Comparison of ENCODE assay signal across 30 cellular contexts in genomic region chr10:24035761-24036160, GRCh38.
"Had no signal": no experiment of that assay in that cellular context is flagged by ENCODE, and none has a peak within 500 bp of the region (broad histone marks: within the 10 kb centered on the region; RNA-seq: fewer than 3 reads in every experiment).

No MANE protein-coding gene starts in this region.

- FAIRE-seq: endometrium, endothelial cell of umbilical vein had no signal

- H3K27me3 ChIP-seq: ascending aorta, breast epithelium, cardiac muscle cell, colonic mucosa, esophagus squamous epithelium, gastroesophageal sphincter had no signal

- H3K4me3 Mint-ChIP-seq: activated CD4-positive, alpha-beta memory T cell treated with anti-CD3 and anti-CD28 coated beads, Interleukin-2, amount 10 ng/mL, durations not matched to agents 7 days and 5 days; activated CD4-positive, alpha-beta T cell treated with anti-CD3 and anti-CD28 coated beads for 36 hours; activated CD4-positive, alpha-beta T cell treated with anti-CD3 and anti-CD28 coated beads, Interleukin-2, amount 10 ng/mL, durations not matched to agents 7 days and 5 days; activated naive CD4-positive, alpha-beta T cell treated with anti-CD3 and anti-CD28 coated beads, Interleukin-2, amount 10 ng/mL, durations not matched to agents 7 days and 5 days; activated naive CD8-positive, alpha-beta T cell treated with anti-CD3 and anti-CD28 coated beads, Interleukin-2, amount 10 ng/mL, durations not matched to agents 7 days and 5 days; activated T-cell treated with anti-CD3 and anti-CD28 coated beads, Interleukin-2, amount 50 U/mL, for 24 hours; activated T-cell treated with anti-CD3 and anti-CD28 coated beads, Interleukin-2, amount 50 U/mL, for 72 hours; brain had no signal

- H3K36me3 ChIP-seq: ascending aorta, breast epithelium, cardiac muscle cell, colonic mucosa, esophagus squamous epithelium, gastroesophageal sphincter had no signal

- H3K27ac ChIP-seq: ascending aorta, breast epithelium, cardiac muscle cell, colonic mucosa, epithelial cell of prostate, esophagus squamous epithelium, gastroesophageal sphincter had no signal

- H3K4me1 Mint-ChIP-seq: activated CD4-positive, alpha-beta memory T cell treated with anti-CD3 and anti-CD28 coated beads, Interleukin-2, amount 10 ng/mL, durations not matched to agents 7 days and 5 days; activated CD4-positive, alpha-beta T cell treated with anti-CD3 and anti-CD28 coated beads for 36 hours; activated CD4-positive, alpha-beta T cell treated with anti-CD3 and anti-CD28 coated beads, Interleukin-2, amount 10 ng/mL, durations not matched to agents 7 days and 5 days; activated naive CD4-positive, alpha-beta T cell treated with anti-CD3 and anti-CD28 coated beads, Interleukin-2, amount 10 ng/mL, durations not matched to agents 7 days and 5 days; activated naive CD8-positive, alpha-beta T cell treated with anti-CD3 and anti-CD28 coated beads, Interleukin-2, amount 10 ng/mL, durations not matched to agents 7 days and 5 days had no signal

- H3K4me3 ChIP-seq: ascending aorta, breast epithelium, cardiac muscle cell, colonic mucosa, esophagus squamous epithelium, gastroesophageal sphincter had no signal

- H3K9me3 ChIP-seq: ascending aorta, breast epithelium, colonic mucosa, esophagus squamous epithelium, gastroesophageal sphincter had no signal

- H3K27ac Mint-ChIP-seq: activated CD4-positive, alpha-beta memory T cell treated with anti-CD3 and anti-CD28 coated beads, Interleukin-2, amount 10 ng/mL, durations not matched to agents 7 days and 5 days; activated CD4-positive, alpha-beta T cell treated with anti-CD3 and anti-CD28 coated beads for 36 hours; activated CD4-positive, alpha-beta T cell treated with anti-CD3 and anti-CD28 coated beads, Interleukin-2, amount 10 ng/mL, durations not matched to agents 7 days and 5 days; activated naive CD4-positive, alpha-beta T cell treated with anti-CD3 and anti-CD28 coated beads, Interleukin-2, amount 10 ng/mL, durations not matched to agents 7 days and 5 days; activated naive CD8-positive, alpha-beta T cell treated with anti-CD3 and anti-CD28 coated beads, Interleukin-2, amount 10 ng/mL, durations not matched to agents 7 days and 5 days; activated T-cell treated with anti-CD3 and anti-CD28 coated beads, Interleukin-2, amount 50 U/mL, for 24 hours; activated T-cell treated with anti-CD3 and anti-CD28 coated beads, Interleukin-2, amount 50 U/mL, for 72 hours; brain had no signal

- DNase-seq: activated CD4-positive, alpha-beta memory T cell treated with anti-CD3 and anti-CD28 coated beads, Interleukin-2, amount 10 ng/mL, durations not matched to agents 7 days and 5 days; activated CD4-positive, alpha-beta T cell treated with anti-CD3 and anti-CD28 coated beads for 36 hours; activated CD4-positive, alpha-beta T cell treated with anti-CD3 and anti-CD28 coated beads, Interleukin-2, amount 10 ng/mL, durations not matched to agents 7 days and 5 days; activated CD4-positive, alpha-beta T cell treated with anti-CD3 and anti-CD28 coated beads, Interleukin-2, amount 50 U/mL, for 4 hours; activated CD4-positive, CD25-positive, alpha-beta regulatory T cell; activated CD4-positive, CD25-positive, alpha-beta regulatory T cell treated with anti-CD3 and anti-CD28 coated beads, Interleukin-2, amount 50 U/mL, for 72 hours; activated CD8-positive, alpha-beta memory T cell treated with anti-CD3 and anti-CD28 coated beads, Interleukin-2, amount 50 U/mL, for 48 hours; activated gamma-delta T cell; activated naive CD4-positive, alpha-beta T cell; activated naive CD4-positive, alpha-beta T cell treated with anti-CD3 and anti-CD28 coated beads, Interleukin-2, amount 10 ng/mL, durations not matched to agents 7 days and 5 days; activated naive CD8-positive, alpha-beta T cell treated with anti-CD3 and anti-CD28 coated beads, Interleukin-2, amount 10 ng/mL, durations not matched to agents 7 days and 5 days; activated T-cell treated with anti-CD3 and anti-CD28 coated beads for 4 hours; activated T-cell treated with anti-CD3 and anti-CD28 coated beads, Interleukin-2, amount 50 U/mL, for 24 hours; activated T-cell treated with anti-CD3 and anti-CD28 coated beads, Interleukin-2, amount 50 U/mL, for 72 hours; central memory CD4-positive, alpha-beta T cell; cerebellar nuclear complex; colonic mucosa; effector CD8-positive, alpha-beta T cell; esophagus squamous epithelium; foreskin melanocyte; T-helper 2 cell had no signal

- H3K27me3 Mint-ChIP-seq: activated CD4-positive, alpha-beta memory T cell treated with anti-CD3 and anti-CD28 coated beads, Interleukin-2, amount 10 ng/mL, durations not matched to agents 7 days and 5 days; activated CD4-positive, alpha-beta T cell treated with anti-CD3 and anti-CD28 coated beads for 36 hours; activated CD4-positive, alpha-beta T cell treated with anti-CD3 and anti-CD28 coated beads, Interleukin-2, amount 10 ng/mL, durations not matched to agents 7 days and 5 days; activated naive CD4-positive, alpha-beta T cell treated with anti-CD3 and anti-CD28 coated beads, Interleukin-2, amount 10 ng/mL, durations not matched to agents 7 days and 5 days; activated naive CD8-positive, alpha-beta T cell treated with anti-CD3 and anti-CD28 coated beads, Interleukin-2, amount 10 ng/mL, durations not matched to agents 7 days and 5 days; activated T-cell treated with anti-CD3 and anti-CD28 coated beads, Interleukin-2, amount 50 U/mL, for 24 hours; brain had no signal

- H3K36me3 Mint-ChIP-seq: activated naive CD4-positive, alpha-beta T cell treated with anti-CD3 and anti-CD28 coated beads, Interleukin-2, amount 10 ng/mL, durations not matched to agents 7 days and 5 days; activated naive CD4-positive, alpha-beta T cell treated with anti-CD3 and anti-CD28 coated beads, Interleukin-2, amount 50 U/mL, for 72 hours; activated naive CD8-positive, alpha-beta T cell treated with anti-CD3 and anti-CD28 coated beads, Interleukin-2, amount 10 ng/mL, durations not matched to agents 7 days and 5 days; brain had no signal

- H3K4me1 ChIP-seq: ascending aorta, breast epithelium, colonic mucosa, gastroesophageal sphincter had no signal

- H3K9me3 Mint-ChIP-seq: activated CD4-positive, alpha-beta T cell treated with anti-CD3 and anti-CD28 coated beads, Interleukin-2, amount 10 ng/mL, durations not matched to agents 7 days and 5 days; activated T-cell treated with anti-CD3 and anti-CD28 coated beads, Interleukin-2, amount 50 U/mL, for 24 hours; brain had no signal
